In the genomic region with DNA sequence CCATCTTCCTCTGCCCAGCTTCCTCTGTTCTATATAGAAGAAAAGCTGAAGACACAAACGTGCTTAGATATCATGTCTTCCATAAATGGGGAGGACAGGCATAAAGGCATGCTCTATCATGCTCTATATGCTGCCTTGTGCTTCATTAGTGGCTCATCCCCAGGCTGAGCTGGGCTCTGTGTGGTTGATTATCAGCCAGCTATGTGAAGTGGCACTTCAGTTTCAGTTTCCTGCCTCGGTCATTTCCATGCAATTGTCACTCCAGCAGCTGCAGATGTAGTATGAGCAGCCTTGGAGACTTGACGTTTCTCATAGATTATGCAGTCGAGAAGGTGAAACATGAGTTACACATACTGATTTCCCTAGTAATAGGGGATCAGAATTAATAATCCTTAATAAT, we compare ENCODE assay signal across 17 cellular contexts.
DNase-seq lines count a peak whose midpoint lies in the region; ATAC-seq and TF ChIP-seq lines count a peak whose summit lies in the region.
"Had no signal": no experiment of that assay in that cellular context is flagged by ENCODE, and none has a peak within 500 bp of the region (broad histone marks: within the 10 kb centered on the region; RNA-seq: fewer than 3 reads in every experiment).

No MANE protein-coding gene starts in this region.

- peak; percentile 15 to 56 (median 52) for DNase-seq in NCI-H1417 (lab: John Stamatoyannopoulos, UW)
- no peak for DNase-seq in NCI-H1417 treated with DMSO at 0.1 percent for 48 hours (lab: John Stamatoyannopoulos, UW)
- DNase-seq in NCI-H2029 (lab: John Stamatoyannopoulos, UW), result peak; percentile 48
- no peak for DNase-seq in left lung
- no peak for DNase-seq in activated naive CD4-positive, alpha-beta T cell treated with anti-CD3 and anti-CD28 coated beads for 36 hours
- no peak for DNase-seq in 8988T
- no peak for DNase-seq in NCI-H2081 (lab: John Stamatoyannopoulos, UW)
- DNase-seq: activated naive CD8-positive, alpha-beta T cell treated with anti-CD3 and anti-CD28 coated beads for 36 hours; COR-L47; hypothalamus; IMR-90; NCI-H1694 had no signal

- intact Hi-C loops in left lung (cut with DNase I), result no loop called here
- intact Hi-C loops in activated naive CD4-positive, alpha-beta T cell treated with anti-CD3 and anti-CD28 coated beads for 36 hours (cut with micrococcal nuclease), result no loop called here

- no peaks in the 10 kb centered on the region for H3K9me3 ChIP-seq in left lung
- H3K9me3 ChIP-seq: esophagus muscularis mucosa had no signal

- no peak overlapping the region for H3K4me3 ChIP-seq in left lung
- H3K4me3 ChIP-seq: esophagus muscularis mucosa, lung had no signal

- no peak overlapping the region for H3K27ac Mint-ChIP-seq in activated naive CD4-positive, alpha-beta T cell treated with anti-CD3 and anti-CD28 coated beads for 36 hours
- H3K27ac Mint-ChIP-seq: activated naive CD8-positive, alpha-beta T cell treated with anti-CD3 and anti-CD28 coated beads for 36 hours had no signal

- peak; percentile 75 for ATAC-seq in HG02763 (IDR thresholded peaks at IDR 0.05; ENCODE audit: unreplicated experiment)
- peak; percentile 37 for ATAC-seq in left lung

- H3K27ac ChIP-seq in left lung, result no peak overlapping the region
- H3K27ac ChIP-seq: 22Rv1, esophagus muscularis mucosa, RWPE1 had no signal

- no peaks in the 10 kb centered on the region for H3K36me3 ChIP-seq in left lung
- H3K36me3 ChIP-seq: esophagus muscularis mucosa had no signal

- no peaks in the 10 kb centered on the region for H3K9me3 Mint-ChIP-seq in activated naive CD4-positive, alpha-beta T cell treated with anti-CD3 and anti-CD28 coated beads for 36 hours
- H3K9me3 Mint-ChIP-seq: activated naive CD8-positive, alpha-beta T cell treated with anti-CD3 and anti-CD28 coated beads for 36 hours had no signal

- no peak for TF ChIP-seq CTCF in left lung (IDR thresholded peaks at IDR 0.05)

- H3K36me3 Mint-ChIP-seq in activated naive CD4-positive, alpha-beta T cell treated with anti-CD3 and anti-CD28 coated beads for 36 hours (ENCODE audit: low read depth), result no peaks in the 10 kb centered on the region
- H3K36me3 Mint-ChIP-seq: activated naive CD8-positive, alpha-beta T cell treated with anti-CD3 and anti-CD28 coated beads for 36 hours had no signal

- H3K4me3 Mint-ChIP-seq in activated naive CD4-positive, alpha-beta T cell treated with anti-CD3 and anti-CD28 coated beads for 36 hours, result no peak overlapping the region
- H3K4me3 Mint-ChIP-seq: activated naive CD8-positive, alpha-beta T cell treated with anti-CD3 and anti-CD28 coated beads for 36 hours had no signal

- H3K4me1 Mint-ChIP-seq in activated naive CD4-positive, alpha-beta T cell treated with anti-CD3 and anti-CD28 coated beads for 36 hours (ENCODE audit: low read depth), result no peaks in the 10 kb centered on the region
- H3K4me1 Mint-ChIP-seq: activated naive CD8-positive, alpha-beta T cell treated with anti-CD3 and anti-CD28 coated beads for 36 hours had no signal

- CTCF ChIA-PET in activated naive CD4-positive, alpha-beta T cell treated with anti-CD3 and anti-CD28 coated beads for 36 hours (lab: Charles Lee), result no interaction called here

- H3K27me3 Mint-ChIP-seq in activated naive CD4-positive, alpha-beta T cell treated with anti-CD3 and anti-CD28 coated beads for 36 hours (ENCODE audit: low read depth), result no peaks in the 10 kb centered on the region

- no peaks in the 10 kb centered on the region for H3K27me3 ChIP-seq in left lung
- H3K27me3 ChIP-seq: esophagus muscularis mucosa had no signal

- H3K4me1 ChIP-seq in left lung, result no peaks in the 10 kb centered on the region
- H3K4me1 ChIP-seq: esophagus muscularis mucosa had no signal

Comparison
In these comparisons a context has a peak if more than half of its experiments do, and no peak if none do; other contexts are left out.
1. DNase-seq: peak in NCI-H1417 (3 of 3) and NCI-H2029 (single experiment); none in NCI-H1417 treated with DMSO at 0.1 percent for 48 hours (single experiment), left lung (0 of 2), activated naive CD4-positive, alpha-beta T cell treated with anti-CD3 and anti-CD28 coated beads for 36 hours (single experiment), 8988T (single experiment) and NCI-H2081 (0 of 2).